ENCODE assay signal across 1 cellular context in the genomic region with DNA sequence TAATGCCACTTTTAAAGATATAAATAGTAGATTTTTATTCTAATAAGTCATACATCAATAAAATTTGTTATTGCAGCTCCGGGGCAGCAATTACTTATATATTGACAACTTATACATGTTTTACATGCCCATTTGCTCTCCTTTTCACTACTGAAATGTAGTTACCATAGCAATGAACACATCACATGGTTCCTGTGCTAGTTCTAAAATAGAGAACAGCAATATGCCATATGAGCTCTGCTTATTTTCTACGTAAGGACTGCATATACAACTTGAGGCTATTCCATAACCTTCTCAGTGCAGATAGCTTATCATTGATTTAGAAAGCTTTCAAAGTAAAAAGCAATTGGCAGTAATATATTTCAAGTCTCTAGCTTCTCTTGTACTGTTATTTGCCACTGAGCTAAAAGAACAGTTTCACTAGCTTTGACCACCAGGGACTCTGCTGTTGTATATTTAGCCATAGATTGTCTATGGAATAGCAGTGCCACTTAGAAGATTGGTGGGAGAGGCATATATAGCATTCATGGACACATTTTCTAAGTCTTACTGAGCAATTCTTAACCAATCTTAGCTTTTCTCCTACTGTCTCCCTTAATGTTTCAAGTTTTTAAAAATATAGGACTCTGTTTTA.
TF ChIP-seq lines count a peak whose summit lies in the region.

No MANE protein-coding gene starts in this region.

TF ChIP-seq in neural cell, 6 proteins besides CTCF, POLR2A, EP300 and RAD21 (continued from another document):
- TF ChIP-seq, protein P1, sequence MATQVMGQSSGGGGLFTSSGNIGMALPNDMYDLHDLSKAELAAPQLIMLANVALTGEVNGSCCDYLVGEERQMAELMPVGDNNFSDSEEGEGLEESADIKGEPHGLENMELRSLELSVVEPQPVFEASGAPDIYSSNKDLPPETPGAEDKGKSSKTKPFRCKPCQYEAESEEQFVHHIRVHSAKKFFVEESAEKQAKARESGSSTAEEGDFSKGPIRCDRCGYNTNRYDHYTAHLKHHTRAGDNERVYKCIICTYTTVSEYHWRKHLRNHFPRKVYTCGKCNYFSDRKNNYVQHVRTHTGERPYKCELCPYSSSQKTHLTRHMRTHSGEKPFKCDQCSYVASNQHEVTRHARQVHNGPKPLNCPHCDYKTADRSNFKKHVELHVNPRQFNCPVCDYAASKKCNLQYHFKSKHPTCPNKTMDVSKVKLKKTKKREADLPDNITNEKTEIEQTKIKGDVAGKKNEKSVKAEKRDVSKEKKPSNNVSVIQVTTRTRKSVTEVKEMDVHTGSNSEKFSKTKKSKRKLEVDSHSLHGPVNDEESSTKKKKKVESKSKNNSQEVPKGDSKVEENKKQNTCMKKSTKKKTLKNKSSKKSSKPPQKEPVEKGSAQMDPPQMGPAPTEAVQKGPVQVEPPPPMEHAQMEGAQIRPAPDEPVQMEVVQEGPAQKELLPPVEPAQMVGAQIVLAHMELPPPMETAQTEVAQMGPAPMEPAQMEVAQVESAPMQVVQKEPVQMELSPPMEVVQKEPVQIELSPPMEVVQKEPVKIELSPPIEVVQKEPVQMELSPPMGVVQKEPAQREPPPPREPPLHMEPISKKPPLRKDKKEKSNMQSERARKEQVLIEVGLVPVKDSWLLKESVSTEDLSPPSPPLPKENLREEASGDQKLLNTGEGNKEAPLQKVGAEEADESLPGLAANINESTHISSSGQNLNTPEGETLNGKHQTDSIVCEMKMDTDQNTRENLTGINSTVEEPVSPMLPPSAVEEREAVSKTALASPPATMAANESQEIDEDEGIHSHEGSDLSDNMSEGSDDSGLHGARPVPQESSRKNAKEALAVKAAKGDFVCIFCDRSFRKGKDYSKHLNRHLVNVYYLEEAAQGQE (IDR thresholded peaks at IDR 0.05; ENCODE audit: borderline replicate concordance), result no peak
- TF ChIP-seq TAF1 (IDR thresholded peaks at IDR 0.05; ENCODE audit: low read depth) (no peak), MXI1 (conservative IDR thresholded peaks at IDR 0.05; ENCODE audit: poor library complexity, severe bottlenecking) (no peak)
